ENCODE assay signal across 6 cellular contexts in the genomic region with DNA sequence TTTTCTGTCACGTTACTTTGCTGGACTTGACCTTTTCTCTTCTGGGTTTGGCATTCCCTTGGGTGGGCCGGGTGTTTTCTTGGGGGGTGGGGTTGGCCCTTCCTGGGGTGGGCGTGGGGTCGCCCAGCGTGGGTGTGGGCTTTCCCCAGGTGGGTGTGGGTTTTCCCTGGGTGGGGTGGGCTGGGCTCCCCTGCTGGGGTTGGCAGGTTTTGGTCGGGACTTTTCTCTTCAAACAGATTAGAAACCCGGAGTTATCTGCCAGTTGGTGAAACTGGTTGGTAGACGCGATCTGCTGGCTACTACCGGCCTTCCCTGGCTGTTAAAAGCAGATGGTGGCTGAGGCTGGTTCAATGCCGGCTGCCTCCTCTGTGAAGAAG. TPM values are rescaled to one million over a fixed set of nuclear protein-coding genes. Genes with fewer than 3 reads are reported as not detected.
"Had no signal": no experiment of that assay in that cellular context is flagged by ENCODE, and none has a peak within 500 bp of the region (broad histone marks: within the 10 kb centered on the region; RNA-seq: fewer than 3 reads in every experiment).

A gene (plus strand): TSS at position 278 of the 377 bp plus-strand sequence. CDS start 52 bp downstream, at position 330.

RNA-seq across cellular contexts. Expression of the gene that starts here (rescaled TPM):
- total RNA-seq: GM23248, GM23338, H1, H7, H9, HFFc6 had no signal
- polyA plus RNA-seq: GM23248, GM23338, H1 had no signal
